In genomic region chr3:72887378-72887722, GRCh38 we compare ENCODE assay signal across 8 cellular contexts. TPM values are rescaled to one million over a fixed set of nuclear protein-coding genes. Genes with fewer than 3 reads are reported as not detected.
DNase-seq lines count a peak whose midpoint lies in the region; ATAC-seq and TF ChIP-seq lines count a peak whose summit lies in the region.

No MANE protein-coding gene starts in this region.

- in situ Hi-C loops in brain microvascular endothelial cell (cut with HindIII; ENCODE audit: low pct_ligation_motif_present, low sequenced_read_pairs) = no loop called here

- H3K4me3 ChIP-seq in brain microvascular endothelial cell (ENCODE audit: low read depth, low read length) (peak overlapping the region; percentile 70), mesodermal cell (ENCODE audit: extremely low read depth, insufficient read depth, low read length, poor library complexity, severe bottlenecking) (peak overlapping the region; percentile 44), aorta (ENCODE audit: low read length in 2 of 2) (peak overlapping the region; percentile 96 to 97)

- H3K27ac ChIP-seq in brain microvascular endothelial cell (no peak overlapping the region), mesodermal cell (ENCODE audit: low read depth, low read length, severe bottlenecking) (no peak overlapping the region), aorta (ENCODE audit: low read depth in 1 of 2, low read length in 2 of 2) (no peak overlapping the region)

- no peaks in the 10 kb centered on the region for H3K36me3 Mint-ChIP-seq in stimulated activated naive CD8-positive, alpha-beta T cell treated with anti-CD3 and anti-CD28 coated beads, Interleukin-15, Interleukin-2, amounts not matched to agents 100 ng/mL and 50 ng/mL, for 24 hours (ENCODE audit: low read depth)

- peak overlapping the region; percentile 54 for H3K27ac Mint-ChIP-seq in stimulated activated naive CD8-positive, alpha-beta T cell treated with anti-CD3 and anti-CD28 coated beads, Interleukin-15, Interleukin-2, amounts not matched to agents 100 ng/mL and 50 ng/mL, for 24 hours

- H3K27me3 Mint-ChIP-seq in stimulated activated naive CD8-positive, alpha-beta T cell treated with anti-CD3 and anti-CD28 coated beads, Interleukin-15, Interleukin-2, amounts not matched to agents 100 ng/mL and 50 ng/mL, for 24 hours = peaks cover 84% of the 10 kb centered on the region

- H3K36me3 ChIP-seq in brain microvascular endothelial cell (replicated peaks) = no peaks in the 10 kb centered on the region
- H3K36me3 ChIP-seq in mesodermal cell (ENCODE audit: control insufficient read depth, insufficient read depth, low read length) = no peaks in the 10 kb centered on the region
- no peaks in the 10 kb centered on the region for H3K36me3 ChIP-seq in aorta (ENCODE audit: control insufficient read depth in 1 of 2, insufficient read depth in 2 of 2, low read length in 1 of 2)

- TF ChIP-seq CTCF in brain microvascular endothelial cell (IDR thresholded peaks at IDR 0.05; ENCODE audit: low read depth, low read length, missing control alignments) = no peak

- H3K4me1 Mint-ChIP-seq in stimulated activated naive CD8-positive, alpha-beta T cell treated with anti-CD3 and anti-CD28 coated beads, Interleukin-15, Interleukin-2, amounts not matched to agents 100 ng/mL and 50 ng/mL, for 24 hours (ENCODE audit: low read depth) = peaks cover 21% of the 10 kb centered on the region

- 11 to 14% methylated on average over 3 to 6 of the region's 6 CpGs for WGBS in mesodermal cell (ENCODE audit: insufficient coverage in 2 of 2), 2 experiments
- 0 to 1% methylated on average over 6 of the region's 6 CpGs for WGBS in aorta, 2 donors

- no peak for DNase-seq in stimulated activated naive CD8-positive, alpha-beta T cell treated with anti-CD3 and anti-CD28 coated beads, Interleukin-15, Interleukin-2, amounts not matched to agents 100 U/mL and 50 U/mL, for 24 hours
- no peak for DNase-seq in brain microvascular endothelial cell
- DNase-seq in aorta = no peak
- no peak for DNase-seq in SIG-M5 treated with dmso at 0.1 percent for 504 hours (lab: John Stamatoyannopoulos, UW; ENCODE audit: unreplicated experiment)
- DNase-seq in HT-29 (ENCODE audit: low spot score) = no peak

- H3K4me3 Mint-ChIP-seq in stimulated activated naive CD8-positive, alpha-beta T cell treated with anti-CD3 and anti-CD28 coated beads, Interleukin-15, Interleukin-2, amounts not matched to agents 100 ng/mL and 50 ng/mL, for 24 hours = peak overlapping the region; percentile 83

- peaks cover 10% of the 10 kb centered on the region for H3K9me3 Mint-ChIP-seq in stimulated activated naive CD8-positive, alpha-beta T cell treated with anti-CD3 and anti-CD28 coated beads, Interleukin-15, Interleukin-2, amounts not matched to agents 100 ng/mL and 50 ng/mL, for 24 hours

- no peaks in the 10 kb centered on the region for H3K9me3 ChIP-seq in mesodermal cell (ENCODE audit: control insufficient read depth, low read length)
- no peaks in the 10 kb centered on the region for H3K9me3 ChIP-seq in aorta (ENCODE audit: control insufficient read depth, low read length)

- intact Hi-C loops in aorta (cut with DNase I) = loop anchor here in 1 of 2 donors (5.0 kb wide), 2 partner anchors 40 to 50 kb away; partner anchors contain the start of gene SHQ1

- no peak for ATAC-seq in stimulated activated naive CD8-positive, alpha-beta T cell treated with anti-CD3 and anti-CD28 coated beads, Interleukin-15, Interleukin-2, amounts not matched to agents 100 U/mL and 50 U/mL, for 24 hours
- ATAC-seq in aorta (ENCODE audit: low FRiP score) (no peak), GM19397 (IDR thresholded peaks at IDR 0.05; ENCODE audit: unreplicated experiment) (no peak)

- H3K27me3 ChIP-seq in brain microvascular endothelial cell (replicated peaks) (no peaks in the 10 kb centered on the region), aorta (ENCODE audit: control insufficient read depth in 1 of 2, insufficient read depth in 2 of 2, low read length in 1 of 2) (no peaks in the 10 kb centered on the region)

- peaks cover 30% of the 10 kb centered on the region for H3K4me1 ChIP-seq in mesodermal cell (ENCODE audit: control insufficient read depth, insufficient read depth, low read length, poor library complexity, severe bottlenecking)
- no peaks in the 10 kb centered on the region for H3K4me1 ChIP-seq in aorta (ENCODE audit: control insufficient read depth in 1 of 2, insufficient read depth in 2 of 2, low read length in 2 of 2)

RNA-seq across cellular contexts. Expression of gene GXYLT2, which starts 0.5 kb away (rescaled TPM):
- 14.1 TPM for polyA plus RNA-seq in mesodermal cell (2013, experiment 1 of 2)
- 10.9 TPM for polyA plus RNA-seq in mesodermal cell (2013, experiment 2 of 2)
- 10 to 100 TPM; 20.4 to 46.4 TPM for total RNA-seq in aorta
- 1 to 10 TPM; 1.9 to 2.5 TPM for polyA plus RNA-seq in aorta
- total RNA-seq in HT-29 (2014; rRNA removed; shearing (Covaris generic)) = not detected in 2 replicates

RNA-seq across cellular contexts. Expression of gene SHQ1, which starts 39.1 kb away (rescaled TPM):
- polyA plus RNA-seq in mesodermal cell (2013, experiment 1 of 2) = 15.7 TPM
- polyA plus RNA-seq in mesodermal cell (2013, experiment 2 of 2) = 15.6 TPM
- 10 to 100 TPM; 17.0 to 19.0 TPM for total RNA-seq in aorta
- 1 to 10 TPM; 6.0 to 6.9 TPM for polyA plus RNA-seq in aorta
- total RNA-seq in HT-29 (2014; rRNA removed; shearing (Covaris generic)) = 7.2 and 11.2 TPM in 2 replicates

Comparison
In these comparisons a context has a peak if more than half of its experiments do, and no peak if none do; other contexts are left out.
1. H3K4me3 ChIP-seq: peak in every context shown above with its lines; median percentile 96 in aorta; 70 in brain microvascular endothelial cell; 44 in mesodermal cell.
2. RNA of gene GXYLT2, which starts 0.5 kb away (total RNA-seq): 20.4 to 46.4 TPM in aorta; not detected in HT-29; every median in the first group is over 10 times any median in the second.